8 cellular contexts compared by ENCODE assay signal in genomic region chr1:1306070-1306660, GRCh38. TPM values are rescaled to one million over a fixed set of nuclear protein-coding genes. Genes with fewer than 3 reads are reported as not detected.
DNase-seq lines count a peak whose midpoint lies in the region; ATAC-seq and TF ChIP-seq lines count a peak whose summit lies in the region.

No MANE protein-coding gene starts in this region.

- ATAC-seq in lower lobe of right lung (no peak), GM21619 (IDR thresholded peaks at IDR 0.05; ENCODE audit: unreplicated experiment) (no peak), HG03108 (IDR thresholded peaks at IDR 0.05; ENCODE audit: unreplicated experiment) (no peak)

- no peaks in the 10 kb centered on the region for H3K27me3 ChIP-seq in HL-60 (ENCODE audit: insufficient read depth, poor library complexity, severe bottlenecking)
- H3K27me3 ChIP-seq in adipocyte (replicated peaks; ENCODE audit: control insufficient read depth, insufficient read depth, low read length), result no peaks in the 10 kb centered on the region
- H3K27me3 ChIP-seq in lower lobe of right lung (ENCODE audit: low read depth), result no peaks in the 10 kb centered on the region

- H3K27ac ChIP-seq in C4-2B, result peak overlapping the region; percentile 99
- peak overlapping the region; percentile 56 for H3K27ac ChIP-seq in HL-60 (replicated peaks)
- H3K27ac ChIP-seq in lower lobe of right lung, result peak overlapping the region; percentile 64

- peak overlapping the region; percentile 89 for H3K9ac ChIP-seq in adipocyte (ENCODE audit: low read length)

- H3K4me1 ChIP-seq in adipocyte (ENCODE audit: control insufficient read depth, insufficient read depth, low read length) (peaks cover 38% of the 10 kb centered on the region), lower lobe of right lung (peaks cover 46% of the 10 kb centered on the region)

- H3K36me3 ChIP-seq in adipocyte (ENCODE audit: control insufficient read depth, insufficient read depth, low read length, severe bottlenecking) (peaks cover 14% of the 10 kb centered on the region), lower lobe of right lung (peaks cover 17% of the 10 kb centered on the region)

- peak overlapping the region; percentile 73 for H3K4me3 ChIP-seq in HL-60 (replicated peaks; ENCODE audit: insufficient read depth, low read length)
- H3K4me3 ChIP-seq in adipocyte (ENCODE audit: low read length), result peak overlapping the region; percentile 83
- peak overlapping the region; percentile 93 for H3K4me3 ChIP-seq in lower lobe of right lung

- intact Hi-C loops in lower lobe of right lung (cut with DNase I), result no loop called here

- TF ChIP-seq CTCF in C4-2B (conservative IDR thresholded peaks at IDR 0.05), result no peak
- no peak for TF ChIP-seq CTCF in HL-60 (IDR thresholded peaks at IDR 0.05; ENCODE audit: insufficient read depth, low read length)
- TF ChIP-seq CTCF in lower lobe of right lung (IDR thresholded peaks at IDR 0.05), result no peak

- DNase-seq in HL-60 (ENCODE audit: low read depth in 1 of 2, low spot score in 1 of 2) (peak in 1 of 2 experiments; percentile 39), adipocyte (ENCODE audit: low read depth) (peak; percentile 45), lower lobe of right lung (no peak)
- DNase-seq in effector CD8-positive, alpha-beta T cell (lab: John Stamatoyannopoulos, UW), result no peak
- no peak for DNase-seq in activated effector memory CD4-positive, alpha-beta T cell treated with anti-CD3 and anti-CD28 coated beads, Interleukin-2, amount 50 U/mL, for 16 hours

- H3K9me3 ChIP-seq in adipocyte (ENCODE audit: control insufficient read depth, low read length), result no peaks in the 10 kb centered on the region
- H3K9me3 ChIP-seq in lower lobe of right lung, result no peaks in the 10 kb centered on the region

RNA-seq across cellular contexts. Expression of gene ACAP3, which starts 1.6 kb away (rescaled TPM):
- 50.6 TPM for total RNA-seq in lower lobe of right lung

RNA-seq across cellular contexts. Expression of gene PUSL1, which starts 2.2 kb away (rescaled TPM):
- 16.2 TPM for total RNA-seq in lower lobe of right lung

RNA-seq across cellular contexts. Expression of gene INTS11, which starts 18.3 kb away (rescaled TPM):
- total RNA-seq in lower lobe of right lung, result 88.9 TPM

RNA-seq across cellular contexts. Expression of gene CPTP, which starts 18.4 kb away (rescaled TPM):
- total RNA-seq in lower lobe of right lung, result 20.4 TPM

RNA-seq across cellular contexts. Expression of gene TAS1R3, which starts 24.9 kb away (rescaled TPM):
- 0.65 TPM for total RNA-seq in lower lobe of right lung
